In genomic region chr2:43538034-43538670, GRCh38 we compare ENCODE assay signal across 14 cellular contexts. TPM values are rescaled to one million over a fixed set of nuclear protein-coding genes. Genes with fewer than 3 reads are reported as not detected.
DNase-seq lines count a peak whose midpoint lies in the region; ATAC-seq and TF ChIP-seq lines count a peak whose summit lies in the region.
"Had no signal": no experiment of that assay in that cellular context is flagged by ENCODE, and none has a peak within 500 bp of the region (broad histone marks: within the 10 kb centered on the region; RNA-seq: fewer than 3 reads in every experiment).

No MANE protein-coding gene starts in this region.

- in situ Hi-C loops in GM23248 (cut with MboI), result no loop called here

- no peak overlapping the region for H3K9ac ChIP-seq in GM23248

- H3K79me2 ChIP-seq in GM23248 (ENCODE audit: insufficient read depth), result no peaks in the 10 kb centered on the region

- peak overlapping the region; percentile 3 for H3K4me2 ChIP-seq in GM23248 (ENCODE audit: unreplicated experiment)

- no peak overlapping the region for H3K4me3 ChIP-seq in GM23248
- no peak overlapping the region for H3K4me3 ChIP-seq in breast epithelium
- H3K4me3 ChIP-seq in muscle layer of duodenum (ENCODE audit: low read depth in 1 of 2, low read length in 2 of 2), result no peak overlapping the region
- H3K4me3 ChIP-seq in thyroid gland (replicated peaks in 1 of 3), result no peak overlapping the region

- H3F3A ChIP-seq in GM23248 (ENCODE audit: insufficient read depth), result peaks cover 23% of the 10 kb centered on the region

- H2AFZ ChIP-seq in GM23248, result peak overlapping the region; percentile 6; the same call in 1 of the 2 replicates

- WGBS in GM23248 (ENCODE audit: low coverage in 1 of 2, low lambda C conversion rate in 2 of 2, missing lambda C conversion rate in 2 of 2), 2 experiments, result 50 to 58% methylated on average over 1 of the region's 1 CpG
- WGBS in thyroid gland, 2 donors, result 90 to 97% methylated on average over 1 of the region's 1 CpG

- H3K27me3 ChIP-seq in GM23248 (replicated peaks; ENCODE audit: insufficient read depth), result no peaks in the 10 kb centered on the region
- H3K27me3 ChIP-seq in breast epithelium, result no peaks in the 10 kb centered on the region
- H3K27me3 ChIP-seq in muscle layer of duodenum (ENCODE audit: low read depth, low read length), result no peaks in the 10 kb centered on the region
- H3K27me3 ChIP-seq in thyroid gland, result no peaks in the 10 kb centered on the region

- H3K4me1 ChIP-seq in GM23248 (ENCODE audit: insufficient read depth), result peaks cover 37% of the 10 kb centered on the region
- no peaks in the 10 kb centered on the region for H3K4me1 ChIP-seq in breast epithelium
- H3K4me1 ChIP-seq in muscle layer of duodenum (ENCODE audit: control insufficient read depth in 1 of 2, insufficient read depth in 2 of 2, low read length in 2 of 2), result peaks cover 0 to 4% of the 10 kb centered on the region in 2 donors
- H3K4me1 ChIP-seq in thyroid gland, result no peaks in the 10 kb centered on the region

- ATAC-seq in GM21825 (IDR thresholded peaks at IDR 0.05; ENCODE audit: unreplicated experiment), result no peak

- H3K27ac ChIP-seq in GM23248, result no peak overlapping the region
- H3K27ac ChIP-seq in breast epithelium, result peak overlapping the region; percentile 54 to 72
- H3K27ac ChIP-seq in muscle layer of duodenum (ENCODE audit: low read length), result peak overlapping the region; percentile 21
- peak overlapping the region in 2 of 3 donors; percentile 5 to 33 for H3K27ac ChIP-seq in thyroid gland

- no peaks in the 10 kb centered on the region for H4K20me1 ChIP-seq in GM23248 (ENCODE audit: insufficient read depth)

- DNase-seq in GM23248 (peak; percentile 29), breast epithelium (ENCODE audit: low spot score in 2 of 2) (no peak), thyroid gland (no peak), NCI-H1436 treated with DMSO at 0.1 percent for 48 hours (lab: John Stamatoyannopoulos, UW) (no peak), NCI-H1092 treated with DMSO at 0.1 percent for 48 hours (lab: John Stamatoyannopoulos, UW) (no peak), globus pallidus (ENCODE audit: low spot score) (no peak)
- DNase-seq: activated CD4-positive, alpha-beta memory T cell treated with anti-CD3 and anti-CD28 coated beads, Interleukin-2, amount 10 ng/mL, durations not matched to agents 7 days and 5 days; activated naive CD4-positive, alpha-beta T cell treated with anti-CD3 and anti-CD28 coated beads for 36 hours; Calu3; erythroblast; NCI-H146; NCI-H526 had no signal

- H3K9me3 ChIP-seq in GM23248 (ENCODE audit: low read depth) (no peaks in the 10 kb centered on the region), breast epithelium (no peaks in the 10 kb centered on the region), muscle layer of duodenum (ENCODE audit: control insufficient read depth in 1 of 2, low read length in 2 of 2) (no peaks in the 10 kb centered on the region), thyroid gland (no peaks in the 10 kb centered on the region)

- TF ChIP-seq CTCF in breast epithelium (IDR thresholded peaks at IDR 0.05) (no peak), thyroid gland (IDR thresholded peaks at IDR 0.05) (no peak)

- TF ChIP-seq POLR2A in breast epithelium (IDR thresholded peaks at IDR 0.05) (no peak), thyroid gland (IDR thresholded peaks at IDR 0.05) (no peak)

- H3K36me3 ChIP-seq in GM23248 (ENCODE audit: low read depth), result no peaks in the 10 kb centered on the region
- no peaks in the 10 kb centered on the region for H3K36me3 ChIP-seq in breast epithelium
- H3K36me3 ChIP-seq in muscle layer of duodenum (ENCODE audit: control insufficient read depth in 1 of 2, insufficient read depth in 2 of 2, low read length in 2 of 2), result peaks cover 0 to 4% of the 10 kb centered on the region in 2 donors
- no peaks in the 10 kb centered on the region for H3K36me3 ChIP-seq in thyroid gland

- intact Hi-C loops in breast epithelium (cut with DNase I; ENCODE audit: low total_unique reads) (no loop called here), thyroid gland (cut with DNase I) (loop anchor here (10.0 kb wide), 1 partner anchor 573 kb away; no protein-coding TSS in a partner anchor)

- no peaks in the 10 kb centered on the region for H3K9me2 ChIP-seq in GM23248 (ENCODE audit: insufficient read depth)

RNA-seq across cellular contexts. Expression of gene THADA, which starts 57.7 kb away (rescaled TPM):
- 15.2 and 15.8 TPM in 2 replicates for total RNA-seq in GM23248 (2014; rRNA removed; shearing (Covaris generic))
- 11.0 and 14.1 TPM in 2 replicates for polyA plus RNA-seq in GM23248 (2016; fragmentation: Nextera tagmentation; extraction: Ambion mirVana)
- 10 to 100 TPM; 41.1 to 60.6 (median 49.5) TPM for total RNA-seq in breast epithelium
- 10 to 100 TPM; 49.9 to 90.2 (median 65.2) TPM for total RNA-seq in thyroid gland
